ENCODE assay signal across 9 cellular contexts in genomic region chr2:100102466-100103180, GRCh38. TPM values are rescaled to one million over a fixed set of nuclear protein-coding genes. Genes with fewer than 3 reads are reported as not detected.
DNase-seq lines count a peak whose midpoint lies in the region; ATAC-seq, FAIRE-seq and TF ChIP-seq lines count a peak whose summit lies in the region.
"Not testable (repeated sequence)": the region's sequence is repeated elsewhere in the genome, so short reads cannot be mapped to it uniquely, and the experiment has no call there.
"Had no signal": no experiment of that assay in that cellular context is flagged by ENCODE, and none has a peak within 500 bp of the region (broad histone marks: within the 10 kb centered on the region; RNA-seq: fewer than 3 reads in every experiment).

No MANE protein-coding gene starts in this region.

- not testable (repeated sequence) for DNase-seq in T-helper 17 cell; astrocyte (ENCODE audit: low read depth); naive thymus-derived CD4-positive, alpha-beta T cell; type B pancreatic cell (ENCODE audit: extremely low spot score, unreplicated experiment)

- not testable (repeated sequence) for H3K36me3 ChIP-seq in astrocyte (ENCODE audit: insufficient read depth, low read length); naive thymus-derived CD4-positive, alpha-beta T cell (ENCODE audit: control insufficient read depth in 2 of 3, insufficient read depth in 3 of 3, low read length in 3 of 3); neuron (ENCODE audit: insufficient read depth, low read length)

- not testable (repeated sequence) for H3K4me3 ChIP-seq in astrocyte (ENCODE audit: insufficient read depth, low read depth, low read length); naive thymus-derived CD4-positive, alpha-beta T cell (ENCODE audit: low read length)
- peak overlapping the region; percentile 11 for H3K4me3 ChIP-seq in neuron (ENCODE audit: low read length)

- not testable (repeated sequence) for H3K27ac ChIP-seq in astrocyte (ENCODE audit: low read depth, low read length); naive thymus-derived CD4-positive, alpha-beta T cell (ENCODE audit: low read depth, low read length)

- not testable (repeated sequence) for H4K20me1 ChIP-seq in astrocyte (ENCODE audit: insufficient read depth, low read length)

- H3K9ac ChIP-seq in astrocyte (ENCODE audit: low read length) = not testable (repeated sequence)

- not testable (repeated sequence) for H3K9me3 Mint-ChIP-seq in astrocyte (ENCODE audit: unreplicated experiment); naive thymus-derived CD4-positive, alpha-beta T cell; type B pancreatic cell

- not testable (repeated sequence) for H3K4me1 Mint-ChIP-seq in T-helper 17 cell
- H3K4me1 Mint-ChIP-seq in astrocyte (ENCODE audit: low read depth, unreplicated experiment) = peaks cover 16% of the 10 kb centered on the region
- H3K4me1 Mint-ChIP-seq in naive thymus-derived CD4-positive, alpha-beta T cell = peaks cover 0 to 12% (median 6%) of the 10 kb centered on the region in 7 donors
- peaks cover 20% of the 10 kb centered on the region for H3K4me1 Mint-ChIP-seq in type B pancreatic cell (ENCODE audit: unreplicated experiment)

- POLR2A ChIA-PET in naive thymus-derived CD4-positive, alpha-beta T cell (lab: Charles Lee) = not testable (repeated sequence)

- CTCF ChIA-PET in naive thymus-derived CD4-positive, alpha-beta T cell (lab: Charles Lee) = not testable (repeated sequence)

- not testable (repeated sequence) for H3K36me3 Mint-ChIP-seq in T-helper 17 cell (ENCODE audit: low read depth); astrocyte (ENCODE audit: low read depth, unreplicated experiment); naive thymus-derived CD4-positive, alpha-beta T cell; type B pancreatic cell

- not testable (repeated sequence) for FAIRE-seq in astrocyte (lab: Jason Lieb, UNC)
- peak; percentile 26 for FAIRE-seq in endometrium (lab: Jason Lieb, UNC)

- peak overlapping the region; percentile 73 for H3K4me2 ChIP-seq in astrocyte (ENCODE audit: low read length)

- H3K4me1 ChIP-seq in astrocyte (ENCODE audit: insufficient read depth, low read length) (peaks cover 14% of the 10 kb centered on the region), neuron (ENCODE audit: insufficient read depth, low read length) (peaks cover 23% of the 10 kb centered on the region)
- H3K4me1 ChIP-seq in naive thymus-derived CD4-positive, alpha-beta T cell (ENCODE audit: control insufficient read depth in 2 of 2, insufficient read depth in 2 of 2, low read length in 2 of 2) = not testable (repeated sequence)

- not testable (repeated sequence) for H3K27me3 ChIP-seq in astrocyte (ENCODE audit: insufficient read depth, low read length); naive thymus-derived CD4-positive, alpha-beta T cell (ENCODE audit: control insufficient read depth in 2 of 2, insufficient read depth in 2 of 2, low read length in 2 of 2); neuron (ENCODE audit: insufficient read depth, low read length)

- H3K9me3 ChIP-seq in T-helper 17 cell (ENCODE audit: control insufficient read depth, low read length, poor library complexity, severe bottlenecking); astrocyte (ENCODE audit: insufficient read depth, low read depth, low read length); naive thymus-derived CD4-positive, alpha-beta T cell (ENCODE audit: control insufficient read depth in 2 of 3, low read length in 3 of 3); neuron (ENCODE audit: low read length): not testable (repeated sequence)

- not testable (repeated sequence) for TF ChIP-seq CTCF in astrocyte (IDR thresholded peaks at IDR 0.05; ENCODE audit: insufficient read depth, low read depth, low read length); type B pancreatic cell (conservative IDR thresholded peaks at IDR 0.05)

- H2AFZ ChIP-seq in astrocyte (ENCODE audit: low read depth, low read length); neuron (ENCODE audit: low read depth, low read length): not testable (repeated sequence)

- intact Hi-C loops in naive thymus-derived CD4-positive, alpha-beta T cell (cut with micrococcal nuclease) = not testable (repeated sequence)

- peak overlapping the region; percentile 83 for H3K4me3 Mint-ChIP-seq in T-helper 17 cell
- H3K4me3 Mint-ChIP-seq in astrocyte (ENCODE audit: unreplicated experiment) = peak overlapping the region; percentile 80
- H3K4me3 Mint-ChIP-seq in naive thymus-derived CD4-positive, alpha-beta T cell = peak overlapping the region in 6 of 10 donors; percentile 57 to 80 (median 70)
- H3K4me3 Mint-ChIP-seq in type B pancreatic cell = peak overlapping the region; percentile 86

- H3K27me3 Mint-ChIP-seq in T-helper 17 cell (peaks cover 21% of the 10 kb centered on the region), astrocyte (ENCODE audit: low read depth, unreplicated experiment) (peaks cover 10% of the 10 kb centered on the region), type B pancreatic cell (peaks cover 28% of the 10 kb centered on the region)
- peaks cover 0 to 27% (median 9%) of the 10 kb centered on the region in 5 donors for H3K27me3 Mint-ChIP-seq in naive thymus-derived CD4-positive, alpha-beta T cell

- ATAC-seq in GM18867 (IDR thresholded peaks at IDR 0.05; ENCODE audit: unreplicated experiment) = peak; percentile 48
- peak; percentile 64 for ATAC-seq in HG02870 (IDR thresholded peaks at IDR 0.05; ENCODE audit: unreplicated experiment)
- not testable (repeated sequence) for ATAC-seq in T-helper 17 cell; naive thymus-derived CD4-positive, alpha-beta T cell

- not testable (repeated sequence) for H3K79me2 ChIP-seq in astrocyte (ENCODE audit: insufficient read depth, low read length)

- H3K27ac Mint-ChIP-seq in T-helper 17 cell; astrocyte (ENCODE audit: unreplicated experiment); naive thymus-derived CD4-positive, alpha-beta T cell; type B pancreatic cell: not testable (repeated sequence)

RNA-seq across cellular contexts. Expression of gene AFF3, which starts 39.8 kb away (rescaled TPM):
- 10 to 100 TPM in 1 of 2 donors, 1 to 10 TPM in 1; 6.5 to 14.4 TPM for total RNA-seq in T-helper 17 cell
- 14.7 and 24.1 TPM in 2 replicates for total RNA-seq in astrocyte
- total RNA-seq in naive thymus-derived CD4-positive, alpha-beta T cell = 10 to 100 TPM in 4 of 5 experiments, 1 to 10 TPM in 1; 3.0 to 24.1 (median 19.8) TPM
- 10 to 100 TPM in 1 of 2 donors, 1 to 10 TPM in 1; 4.0 to 21.0 TPM for polyA plus RNA-seq in naive thymus-derived CD4-positive, alpha-beta T cell
- 8.3 and 29.2 TPM in 2 replicates for total RNA-seq in type B pancreatic cell (ENCODE audit: low replicate concordance)
- total RNA-seq: A673 had no signal
